Comparison of ENCODE assay signal across 11 cellular contexts in genomic region chr6:26493258-26493657, GRCh38. TPM values are rescaled to one million over a fixed set of nuclear protein-coding genes. Genes with fewer than 3 reads are reported as not detected.
A peak's percentile ranks its signal among the peaks of the same experiment; 100 is the strongest.
DNase-seq lines count a peak whose midpoint lies in the region; ATAC-seq, FAIRE-seq and TF ChIP-seq lines count a peak whose summit lies in the region.
"Had no signal": no experiment of that assay in that cellular context is flagged by ENCODE, and none has a peak within 500 bp of the region (broad histone marks: within the 10 kb centered on the region; RNA-seq: fewer than 3 reads in every experiment).

No MANE protein-coding gene starts in this region.

- peak; percentile 62 for FAIRE-seq in bronchial epithelial cell (lab: Jason Lieb, UNC)

- no peaks in the 10 kb centered on the region for H3K36me3 Mint-ChIP-seq in progenitor cell of endocrine pancreas (ENCODE audit: insufficient read depth)

- H3K9me3 ChIP-seq in Karpas-422 (ENCODE audit: low read length) (no peaks in the 10 kb centered on the region), HAP-1 (no peaks in the 10 kb centered on the region)

- no peaks in the 10 kb centered on the region for H3K36me3 ChIP-seq in Karpas-422 (ENCODE audit: insufficient read depth, low read length)
- H3K36me3 ChIP-seq in bronchial epithelial cell (ENCODE audit: control insufficient read depth, insufficient read depth, low read length): no peaks in the 10 kb centered on the region
- H3K36me3 ChIP-seq in HAP-1 (replicated peaks): no peaks in the 10 kb centered on the region

- H3K27me3 Mint-ChIP-seq in progenitor cell of endocrine pancreas: peaks cover 6% of the 10 kb centered on the region

- TF ChIP-seq CTCF in bronchial epithelial cell (IDR thresholded peaks at IDR 0.05; ENCODE audit: insufficient read depth, low read length, severe bottlenecking): peak; percentile 13
- peak; percentile 22 for TF ChIP-seq CTCF in progenitor cell of endocrine pancreas (IDR thresholded peaks at IDR 0.05; ENCODE audit: unreplicated experiment)

- no peak overlapping the region for H3K27ac ChIP-seq in Karpas-422 (ENCODE audit: low read length)

- H3K4me3 Mint-ChIP-seq in progenitor cell of endocrine pancreas (ENCODE audit: low read depth): no peak overlapping the region

- H3K9ac ChIP-seq in Karpas-422 (ENCODE audit: low read length): no peak overlapping the region

- DNase-seq in DMS53 (lab: John Stamatoyannopoulos, UW): peak; percentile 23
- no peak for DNase-seq in DMS53 treated with DMSO at 0.1 percent for 48 hours (lab: John Stamatoyannopoulos, UW; ENCODE audit: unreplicated experiment)
- DNase-seq in Karpas-422: peak; percentile 53
- no peak for DNase-seq in bronchial epithelial cell (ENCODE audit: low read depth)
- no peak for DNase-seq in progenitor cell of endocrine pancreas (ENCODE audit: low spot score, unreplicated experiment)
- DNase-seq in hypothalamus (lab: John Stamatoyannopoulos, UW): no peak
- DNase-seq in HAP-1 (ENCODE audit: low spot score in 2 of 2): no peak
- DNase-seq: 8988T had no signal

- in situ Hi-C loops in HAP-1 (cut with MboI; ENCODE audit: low sequenced_read_pairs): no loop called here

- no peaks in the 10 kb centered on the region for H3K79me2 ChIP-seq in Karpas-422 (ENCODE audit: low read length)

- ATAC-seq in HG02884 (IDR thresholded peaks at IDR 0.05; ENCODE audit: unreplicated experiment): no peak

- H3K9me2 ChIP-seq in Karpas-422 (replicated peaks; ENCODE audit: insufficient read depth, low read length): no peaks in the 10 kb centered on the region

- H3K4me3 ChIP-seq in Karpas-422 (ENCODE audit: low read length) (no peak overlapping the region), bronchial epithelial cell (ENCODE audit: low read depth, low read length) (no peak overlapping the region), HAP-1 (no peak overlapping the region)
- H3K4me3 ChIP-seq: lung had no signal

- no peak overlapping the region for H2AFZ ChIP-seq in Karpas-422 (ENCODE audit: low read length)

- H3K27ac Mint-ChIP-seq in progenitor cell of endocrine pancreas: no peak overlapping the region

- H3K9me3 Mint-ChIP-seq in progenitor cell of endocrine pancreas (ENCODE audit: low read depth): no peaks in the 10 kb centered on the region

- H3K27me3 ChIP-seq in Karpas-422 (ENCODE audit: low read length) (no peaks in the 10 kb centered on the region), bronchial epithelial cell (ENCODE audit: control insufficient read depth, insufficient read depth, low read length) (no peaks in the 10 kb centered on the region), HAP-1 (ENCODE audit: low read depth) (no peaks in the 10 kb centered on the region)

- peaks cover 37% of the 10 kb centered on the region for H3K4me1 Mint-ChIP-seq in progenitor cell of endocrine pancreas (ENCODE audit: low read depth)

- peaks cover 13% of the 10 kb centered on the region for H3K4me1 ChIP-seq in Karpas-422 (ENCODE audit: low read length)
- H3K4me1 ChIP-seq in HAP-1: no peaks in the 10 kb centered on the region

- H4K20me1 ChIP-seq in Karpas-422 (ENCODE audit: insufficient read depth, low read depth, low read length): no peaks in the 10 kb centered on the region

- H3K4me2 ChIP-seq in Karpas-422 (ENCODE audit: low read depth, low read length, poor library complexity, severe bottlenecking): no peak overlapping the region

RNA-seq across cellular contexts. Expression of gene BTN1A1, which starts 6.8 kb away (rescaled TPM):
- 0.22 TPM in 1 of 2 replicates, not detected in the other for total RNA-seq in Karpas-422 (2014; rRNA removed; shearing (Covaris generic); ENCODE audit: low replicate concordance)
- total RNA-seq in bronchial epithelial cell (not detected in 2 replicates), progenitor cell of endocrine pancreas (1.5 and 1.6 TPM in 2 replicates)
- total RNA-seq: MCF 10A had no signal

RNA-seq across cellular contexts. Expression of gene BTN2A1, which starts 35.5 kb away (rescaled TPM):
- 6.4 and 12.6 TPM in 2 replicates for total RNA-seq in Karpas-422 (2014; rRNA removed; shearing (Covaris generic); ENCODE audit: low replicate concordance)
- 4.7 and 5.3 TPM in 2 replicates for total RNA-seq in bronchial epithelial cell
- total RNA-seq in progenitor cell of endocrine pancreas: 24.7 and 26.4 TPM in 2 replicates

RNA-seq across cellular contexts. Expression of gene HMGN4, which starts 44.9 kb away (rescaled TPM):
- total RNA-seq in Karpas-422 (2014; rRNA removed; shearing (Covaris generic); ENCODE audit: low replicate concordance): 57.3 and 103 TPM in 2 replicates
- total RNA-seq in bronchial epithelial cell (59.5 and 94.0 TPM in 2 replicates), progenitor cell of endocrine pancreas (39.7 and 42.5 TPM in 2 replicates)

RNA-seq across cellular contexts. Expression of gene BTN3A3, which starts 53.0 kb away (rescaled TPM):
- total RNA-seq in Karpas-422 (2014; rRNA removed; shearing (Covaris generic); ENCODE audit: low replicate concordance): 15.2 and 24.1 TPM in 2 replicates
- total RNA-seq in bronchial epithelial cell: 1.2 and 1.6 TPM in 2 replicates
- 2.4 and 3.1 TPM in 2 replicates for total RNA-seq in progenitor cell of endocrine pancreas

Comparison
In these comparisons a context has a peak if more than half of its experiments do, and no peak if none do; other contexts are left out.
1. DNase-seq: peak in DMS53 (single experiment) and Karpas-422 (single experiment); none in DMS53 treated with DMSO at 0.1 percent for 48 hours (single experiment), bronchial epithelial cell (single experiment), progenitor cell of endocrine pancreas (single experiment), hypothalamus (0 of 51) and HAP-1 (0 of 2).